Comparison of ENCODE assay signal across 1 cellular context in the genomic region with DNA sequence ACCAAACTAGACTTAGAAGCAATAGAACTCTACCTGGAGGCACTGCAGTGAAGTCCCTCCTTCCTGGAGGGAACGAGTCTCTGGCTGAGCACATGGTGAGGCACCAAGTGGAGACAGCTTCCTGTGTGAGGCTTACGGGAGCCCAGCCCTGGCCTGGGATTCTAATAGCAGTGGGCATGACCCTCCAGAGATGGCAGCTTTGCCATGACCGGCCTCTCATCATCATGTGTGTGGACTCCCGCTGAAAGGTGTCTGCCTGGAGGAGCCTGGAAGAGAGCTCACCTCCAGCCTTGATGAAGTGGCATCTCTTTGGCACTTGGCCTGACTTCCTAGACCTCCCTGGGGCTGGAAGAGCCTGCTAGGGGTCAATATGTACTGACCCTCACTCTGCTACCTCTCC.
TF ChIP-seq lines count a peak whose summit lies in the region.

No MANE protein-coding gene starts in this region.

TF ChIP-seq in IMR-90, 13 proteins besides CTCF, POLR2A, EP300 and RAD21:
- no peak for TF ChIP-seq CEBPB (IDR thresholded peaks at IDR 0.05; ENCODE audit: low read depth, low read length)
- TF ChIP-seq RCOR1 (IDR thresholded peaks at IDR 0.05; ENCODE audit: insufficient replicate concordance, low read length): no peak
- TF ChIP-seq, protein P1, sequence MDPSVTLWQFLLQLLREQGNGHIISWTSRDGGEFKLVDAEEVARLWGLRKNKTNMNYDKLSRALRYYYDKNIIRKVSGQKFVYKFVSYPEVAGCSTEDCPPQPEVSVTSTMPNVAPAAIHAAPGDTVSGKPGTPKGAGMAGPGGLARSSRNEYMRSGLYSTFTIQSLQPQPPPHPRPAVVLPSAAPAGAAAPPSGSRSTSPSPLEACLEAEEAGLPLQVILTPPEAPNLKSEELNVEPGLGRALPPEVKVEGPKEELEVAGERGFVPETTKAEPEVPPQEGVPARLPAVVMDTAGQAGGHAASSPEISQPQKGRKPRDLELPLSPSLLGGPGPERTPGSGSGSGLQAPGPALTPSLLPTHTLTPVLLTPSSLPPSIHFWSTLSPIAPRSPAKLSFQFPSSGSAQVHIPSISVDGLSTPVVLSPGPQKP (IDR thresholded peaks at IDR 0.05; ENCODE audit: borderline replicate concordance, low read depth, low read length): no peak
